ENCODE assay signal across 21 cellular contexts in genomic region chr7:3459111-3459510, GRCh38.
DNase-seq lines count a peak whose midpoint lies in the region; ATAC-seq, FAIRE-seq and TF ChIP-seq lines count a peak whose summit lies in the region.
"Had no signal": no experiment of that assay in that cellular context is flagged by ENCODE, and none has a peak within 500 bp of the region (broad histone marks: within the 10 kb centered on the region; RNA-seq: fewer than 3 reads in every experiment).

No MANE protein-coding gene starts in this region.

- H3K4me1 ChIP-seq in RWPE2 (ENCODE audit: insufficient read depth, poor library complexity, severe bottlenecking), result peaks cover 4% of the 10 kb centered on the region
- peaks cover 15 to 35% of the 10 kb centered on the region in 2 donors for H3K4me1 ChIP-seq in naive thymus-derived CD4-positive, alpha-beta T cell (ENCODE audit: control insufficient read depth in 2 of 2, insufficient read depth in 2 of 2, low read length in 2 of 2)
- H3K4me1 ChIP-seq: BLaER1 had no signal

- intact Hi-C loops in CD4-positive, alpha-beta T cell (cut with DNase I, micrococcal nuclease), result no loop called here
- intact Hi-C loops in naive thymus-derived CD4-positive, alpha-beta T cell (cut with micrococcal nuclease), result no loop called here

- H3K27ac ChIP-seq in CD4-positive, alpha-beta T cell (ENCODE audit: low read depth, low read length), result no peak overlapping the region
- peak overlapping the region; percentile 10 for H3K27ac ChIP-seq in RWPE2 (ENCODE audit: poor library complexity, severe bottlenecking)
- no peak overlapping the region for H3K27ac ChIP-seq in naive thymus-derived CD4-positive, alpha-beta T cell (ENCODE audit: low read depth, low read length)
- H3K27ac ChIP-seq in WERI-Rb-1, result no peak overlapping the region
- no peak overlapping the region for H3K27ac ChIP-seq in substantia nigra (ENCODE audit: low read depth, low read length, poor library complexity, severe bottlenecking)
- H3K27ac ChIP-seq: BLaER1, C4-2B had no signal

- peaks cover 48% of the 10 kb centered on the region for H3K4me1 Mint-ChIP-seq in CD4-positive, alpha-beta T cell (ENCODE audit: low read depth)
- peaks cover 15 to 67% (median 57%) of the 10 kb centered on the region in 7 donors for H3K4me1 Mint-ChIP-seq in naive thymus-derived CD4-positive, alpha-beta T cell
- H3K4me1 Mint-ChIP-seq: B cell had no signal

- no peaks in the 10 kb centered on the region for H3K27me3 ChIP-seq in CD4-positive, alpha-beta T cell (ENCODE audit: control insufficient read depth, insufficient read depth, low read length)
- no peaks in the 10 kb centered on the region for H3K27me3 ChIP-seq in RWPE2 (ENCODE audit: insufficient read depth, poor library complexity, severe bottlenecking)
- H3K27me3 ChIP-seq in naive thymus-derived CD4-positive, alpha-beta T cell (ENCODE audit: control insufficient read depth in 2 of 2, insufficient read depth in 2 of 2, low read length in 2 of 2), result no peaks in the 10 kb centered on the region
- H3K27me3 ChIP-seq in WERI-Rb-1 (ENCODE audit: insufficient read depth, low read depth, severe bottlenecking), result no peaks in the 10 kb centered on the region
- H3K27me3 ChIP-seq: BLaER1 had no signal

- POLR2A ChIA-PET in CD4-positive, alpha-beta T cell (lab: Charles Lee), result no interaction called here
- POLR2A ChIA-PET in naive thymus-derived CD4-positive, alpha-beta T cell (lab: Charles Lee), result no interaction called here

- peak overlapping the region; percentile 19 for H3K27ac Mint-ChIP-seq in CD4-positive, alpha-beta T cell
- H3K27ac Mint-ChIP-seq in naive thymus-derived CD4-positive, alpha-beta T cell, result peak overlapping the region in 6 of 9 donors; percentile 6 to 73 (median 43)
- H3K27ac Mint-ChIP-seq: B cell; CD4-positive, CD25-positive, alpha-beta regulatory T cell; CD8-positive, alpha-beta memory T cell; H9 had no signal

- no peak for DNase-seq in CD4-positive, alpha-beta T cell
- DNase-seq in H54 (ENCODE audit: insufficient read length, low spot score), result no peak
- no peak for DNase-seq in RWPE2 (ENCODE audit: low spot score)
- DNase-seq in naive thymus-derived CD4-positive, alpha-beta T cell, result no peak
- no peak for DNase-seq in WERI-Rb-1
- no peak for DNase-seq in substantia nigra (lab: John Stamatoyannopoulos, UW)
- DNase-seq: CD4-positive, CD25-positive, alpha-beta regulatory T cell; CD8-positive, alpha-beta memory T cell; DMS 273 treated with DMSO at 0.1 percent for 48 hours; DMS79; EL; GDM1; H9 had no signal

- no peaks in the 10 kb centered on the region for H3K36me3 Mint-ChIP-seq in CD4-positive, alpha-beta T cell (ENCODE audit: low read depth)
- H3K36me3 Mint-ChIP-seq in naive thymus-derived CD4-positive, alpha-beta T cell, result peaks cover 0 to 16% (median 5%) of the 10 kb centered on the region in 5 donors
- H3K36me3 Mint-ChIP-seq: CD4-positive, CD25-positive, alpha-beta regulatory T cell; CD8-positive, alpha-beta memory T cell had no signal

- peaks cover 4% of the 10 kb centered on the region for H3K9me3 Mint-ChIP-seq in CD4-positive, alpha-beta T cell
- H3K9me3 Mint-ChIP-seq in naive thymus-derived CD4-positive, alpha-beta T cell, result peaks cover 0 to 30% (median 5%) of the 10 kb centered on the region in 11 donors
- H3K9me3 Mint-ChIP-seq: H9 had no signal

- no peaks in the 10 kb centered on the region for H3K27me3 Mint-ChIP-seq in CD4-positive, alpha-beta T cell
- no peaks in the 10 kb centered on the region for H3K27me3 Mint-ChIP-seq in naive thymus-derived CD4-positive, alpha-beta T cell
- H3K27me3 Mint-ChIP-seq: CD4-positive, CD25-positive, alpha-beta regulatory T cell had no signal

- TF ChIP-seq POLR2A in H54 (IDR thresholded peaks at IDR 0.05; ENCODE audit: low read depth, low read length), result no peak

- CTCF ChIA-PET in CD4-positive, alpha-beta T cell (lab: Charles Lee), result no interaction called here
- CTCF ChIA-PET in naive thymus-derived CD4-positive, alpha-beta T cell (lab: Charles Lee), result no interaction called here

- peak; percentile 27 for FAIRE-seq in H54 (lab: Jason Lieb, UNC)
- FAIRE-seq: D721Med, GM12878, H1 had no signal

- H3K4me3 Mint-ChIP-seq in CD4-positive, alpha-beta T cell, result no peak overlapping the region
- H3K4me3 Mint-ChIP-seq in naive thymus-derived CD4-positive, alpha-beta T cell, result peak overlapping the region in 4 of 10 donors; percentile 9 to 47 (median 27)
- H3K4me3 Mint-ChIP-seq: B cell; CD4-positive, CD25-positive, alpha-beta regulatory T cell; CD8-positive, alpha-beta memory T cell; H9 had no signal

- no peaks in the 10 kb centered on the region for H3K9me3 ChIP-seq in CD4-positive, alpha-beta T cell (ENCODE audit: control insufficient read depth, low read length)
- H3K9me3 ChIP-seq in RWPE2 (ENCODE audit: severe bottlenecking), result peaks cover 3% of the 10 kb centered on the region
- H3K9me3 ChIP-seq in naive thymus-derived CD4-positive, alpha-beta T cell (ENCODE audit: control insufficient read depth in 2 of 3, low read length in 3 of 3), result no peaks in the 10 kb centered on the region
- H3K9me3 ChIP-seq in WERI-Rb-1 (ENCODE audit: severe bottlenecking), result no peaks in the 10 kb centered on the region
- H3K9me3 ChIP-seq: BLaER1 had no signal

- H3K36me3 ChIP-seq in RWPE2 (ENCODE audit: low read depth) (0 out of 2 replicates have a peak, but pooled peaks cover 5% of the 10 kb centered on the region), WERI-Rb-1 (no peaks in the 10 kb centered on the region)
- no peaks in the 10 kb centered on the region for H3K36me3 ChIP-seq in naive thymus-derived CD4-positive, alpha-beta T cell (ENCODE audit: control insufficient read depth in 2 of 3, insufficient read depth in 3 of 3, low read length in 3 of 3)
- H3K36me3 ChIP-seq: BLaER1 had no signal

- no peak for TF ChIP-seq CTCF in CD4-positive, alpha-beta T cell (IDR thresholded peaks at IDR 0.05)
- TF ChIP-seq CTCF in RWPE2 (IDR thresholded peaks at IDR 0.05; ENCODE audit: poor library complexity, severe bottlenecking) (no peak), WERI-Rb-1 (IDR thresholded peaks at IDR 0.05; ENCODE audit: low read depth, low read length) (no peak)

- no peak overlapping the region for H3K4me3 ChIP-seq in RWPE2 (ENCODE audit: severe bottlenecking)
- no peak overlapping the region for H3K4me3 ChIP-seq in naive thymus-derived CD4-positive, alpha-beta T cell (ENCODE audit: low read length)
- no peak overlapping the region for H3K4me3 ChIP-seq in WERI-Rb-1 (ENCODE audit: low read depth, low read length)
- H3K4me3 ChIP-seq: BLaER1, GM12878 had no signal

- ATAC-seq in CD4-positive, alpha-beta T cell (ENCODE audit: poor library complexity), result no peak
- peak; percentile 41; the same call in 2 of the 3 replicates for ATAC-seq in RWPE2 (ENCODE audit: low read depth)
- no peak for ATAC-seq in naive thymus-derived CD4-positive, alpha-beta T cell
- ATAC-seq in GM21360 (IDR thresholded peaks at IDR 0.05; ENCODE audit: unreplicated experiment), result no peak
- ATAC-seq: GM12878, HCT116 had no signal
